8 cellular contexts compared by ENCODE assay signal in genomic region chr9:123266655-123267421, GRCh38. TPM values are rescaled to one million over a fixed set of nuclear protein-coding genes. Genes with fewer than 3 reads are reported as not detected.
DNase-seq lines count a peak whose midpoint lies in the region; ATAC-seq and TF ChIP-seq lines count a peak whose summit lies in the region.

No MANE protein-coding gene starts in this region.

- POLR2A ChIA-PET in naive thymus-derived CD4-positive, alpha-beta T cell (lab: Charles Lee), result no interaction called here

- H3K4me3 Mint-ChIP-seq in CD4-positive, CD25-positive, alpha-beta regulatory T cell, result peak overlapping the region; percentile 84 to 94 (median 91)
- peak overlapping the region; percentile 57; the same call in 1 of the 2 replicates for H3K4me3 Mint-ChIP-seq in HFFc6
- peak overlapping the region; percentile 71 to 97 (median 83) for H3K4me3 Mint-ChIP-seq in naive thymus-derived CD4-positive, alpha-beta T cell

- H3K36me3 Mint-ChIP-seq in CD4-positive, CD25-positive, alpha-beta regulatory T cell, result no peaks in the 10 kb centered on the region
- no peaks in the 10 kb centered on the region for H3K36me3 Mint-ChIP-seq in HFFc6 (ENCODE audit: low read depth)
- H3K36me3 Mint-ChIP-seq in naive thymus-derived CD4-positive, alpha-beta T cell, result no peaks in the 10 kb centered on the region

- TF ChIP-seq CTCF in HFFc6 (IDR thresholded peaks at IDR 0.05) (no peak), breast epithelium (IDR thresholded peaks at IDR 0.05) (no peak)

- H3K27ac ChIP-seq in CD4-positive, CD25-positive, alpha-beta regulatory T cell (ENCODE audit: insufficient read depth, low read length, poor library complexity, severe bottlenecking), result no peak overlapping the region
- no peak overlapping the region for H3K27ac ChIP-seq in breast epithelium
- no peak overlapping the region for H3K27ac ChIP-seq in naive thymus-derived CD4-positive, alpha-beta T cell (ENCODE audit: low read depth, low read length)

- no peak for ATAC-seq in CD4-positive, CD25-positive, alpha-beta regulatory T cell (ENCODE audit: low read depth in 2 of 2)
- ATAC-seq in naive thymus-derived CD4-positive, alpha-beta T cell, result no peak
- ATAC-seq in GM21717 (IDR thresholded peaks at IDR 0.05; ENCODE audit: unreplicated experiment), result no peak

- no peaks in the 10 kb centered on the region for H3K27me3 ChIP-seq in CD4-positive, CD25-positive, alpha-beta regulatory T cell (ENCODE audit: control insufficient read depth, insufficient read depth, low read length)
- no peaks in the 10 kb centered on the region for H3K27me3 ChIP-seq in breast epithelium
- no peaks in the 10 kb centered on the region for H3K27me3 ChIP-seq in naive thymus-derived CD4-positive, alpha-beta T cell (ENCODE audit: control insufficient read depth in 2 of 2, insufficient read depth in 2 of 2, low read length in 2 of 2)
- H3K27me3 ChIP-seq in MG63, result peaks cover 25% of the 10 kb centered on the region

- no peaks in the 10 kb centered on the region for H3K9me3 Mint-ChIP-seq in CD4-positive, CD25-positive, alpha-beta regulatory T cell
- no peaks in the 10 kb centered on the region for H3K9me3 Mint-ChIP-seq in HFFc6
- no peaks in the 10 kb centered on the region for H3K9me3 Mint-ChIP-seq in naive thymus-derived CD4-positive, alpha-beta T cell

- intact Hi-C loops in breast epithelium (cut with DNase I; ENCODE audit: low total_unique reads), result no loop called here
- intact Hi-C loops in naive thymus-derived CD4-positive, alpha-beta T cell (cut with micrococcal nuclease), result loop anchor here (5.0 to 10.0 kb wide), 8 partner anchors 40 to 1585 kb away; partner anchors contain the start of genes PDCL (in 1 of the 2), PSMB7 (in 1 of the 2), RABGAP1 (in 1 of the 2) and RC3H2 (in 1 of the 2)

- peak overlapping the region; percentile 26 for H3K4me3 ChIP-seq in CD4-positive, CD25-positive, alpha-beta regulatory T cell (ENCODE audit: low read depth, low read length)
- H3K4me3 ChIP-seq in breast epithelium, result peak overlapping the region in 2 of 3 donors; percentile 78
- H3K4me3 ChIP-seq in naive thymus-derived CD4-positive, alpha-beta T cell (ENCODE audit: low read length), result peak overlapping the region; percentile 48
- no peak overlapping the region for H3K4me3 ChIP-seq in MG63

- CTCF ChIA-PET in naive thymus-derived CD4-positive, alpha-beta T cell (lab: Charles Lee), result interaction anchor here (0.9 kb wide), 1 partner anchor 325 kb away, joined by 4 read pairs; no protein-coding TSS in a partner anchor

- H3K4me1 ChIP-seq in CD4-positive, CD25-positive, alpha-beta regulatory T cell (ENCODE audit: control insufficient read depth, insufficient read depth, low read length, poor library complexity, severe bottlenecking), result peaks cover 24% of the 10 kb centered on the region
- no peaks in the 10 kb centered on the region for H3K4me1 ChIP-seq in breast epithelium
- H3K4me1 ChIP-seq in naive thymus-derived CD4-positive, alpha-beta T cell (ENCODE audit: control insufficient read depth in 2 of 2, insufficient read depth in 2 of 2, low read length in 2 of 2), result peaks cover 3 to 17% of the 10 kb centered on the region in 2 donors

- H3K36me3 ChIP-seq in CD4-positive, CD25-positive, alpha-beta regulatory T cell (ENCODE audit: control insufficient read depth, insufficient read depth, low read length), result no peaks in the 10 kb centered on the region
- no peaks in the 10 kb centered on the region for H3K36me3 ChIP-seq in breast epithelium
- no peaks in the 10 kb centered on the region for H3K36me3 ChIP-seq in naive thymus-derived CD4-positive, alpha-beta T cell (ENCODE audit: control insufficient read depth in 2 of 3, insufficient read depth in 3 of 3, low read length in 3 of 3)
- no peaks in the 10 kb centered on the region for H3K36me3 ChIP-seq in MG63

- H3K27ac Mint-ChIP-seq in CD4-positive, CD25-positive, alpha-beta regulatory T cell, result peak overlapping the region; percentile 1 to 78 (median 76)
- no peak overlapping the region for H3K27ac Mint-ChIP-seq in HFFc6
- peak overlapping the region in 8 of 9 donors; percentile 37 to 76 (median 68) for H3K27ac Mint-ChIP-seq in naive thymus-derived CD4-positive, alpha-beta T cell

- no peak for TF ChIP-seq POLR2A in breast epithelium (IDR thresholded peaks at IDR 0.05)

- no peaks in the 10 kb centered on the region for H3K9me3 ChIP-seq in CD4-positive, CD25-positive, alpha-beta regulatory T cell (ENCODE audit: control insufficient read depth in 2 of 2, low read length in 2 of 2)
- no peaks in the 10 kb centered on the region for H3K9me3 ChIP-seq in breast epithelium
- no peaks in the 10 kb centered on the region for H3K9me3 ChIP-seq in naive thymus-derived CD4-positive, alpha-beta T cell (ENCODE audit: control insufficient read depth in 2 of 3, low read length in 3 of 3)
- no peaks in the 10 kb centered on the region for H3K9me3 ChIP-seq in MG63

- H3K27me3 Mint-ChIP-seq in CD4-positive, CD25-positive, alpha-beta regulatory T cell, result peaks cover 4% of the 10 kb centered on the region
- peaks cover 22% of the 10 kb centered on the region for H3K27me3 Mint-ChIP-seq in HFFc6 (ENCODE audit: insufficient read depth)
- H3K27me3 Mint-ChIP-seq in naive thymus-derived CD4-positive, alpha-beta T cell, result peaks cover 0 to 9% (median 0%) of the 10 kb centered on the region in 5 donors

- peaks cover 11 to 48% (median 24%) of the 10 kb centered on the region in 4 donors for H3K4me1 Mint-ChIP-seq in CD4-positive, CD25-positive, alpha-beta regulatory T cell
- H3K4me1 Mint-ChIP-seq in HFFc6 (ENCODE audit: low read depth), result no peaks in the 10 kb centered on the region
- peaks cover 28 to 60% (median 53%) of the 10 kb centered on the region in 7 donors for H3K4me1 Mint-ChIP-seq in naive thymus-derived CD4-positive, alpha-beta T cell

- DNase-seq in CD4-positive, CD25-positive, alpha-beta regulatory T cell, result no peak
- DNase-seq in HFFc6, result no peak
- DNase-seq in breast epithelium (ENCODE audit: low spot score in 2 of 2), result no peak
- no peak for DNase-seq in naive thymus-derived CD4-positive, alpha-beta T cell
- DNase-seq in MG63, result no peak
- no peak for DNase-seq in AG08395 (ENCODE audit: low spot score)
- DNase-seq in mucosa of gallbladder (ENCODE audit: low spot score), result no peak

RNA-seq across cellular contexts. Expression of gene STRBP, which starts 1.5 kb away (rescaled TPM):
- 16.8 TPM for total RNA-seq in CD4-positive, CD25-positive, alpha-beta regulatory T cell
- polyA plus RNA-seq in CD4-positive, CD25-positive, alpha-beta regulatory T cell, result 10 to 100 TPM; 14.9 to 18.2 (median 15.2) TPM
- total RNA-seq in HFFc6 (2021; fragmentation: NEBNext Ultra II Directional; extraction: Animal tissue kit (Norgen Biotek cat#: 25700)), result 1 to 10 TPM; 1.4 to 2.5 (median 1.9) TPM
- total RNA-seq in breast epithelium, result 10 to 100 TPM in 2 of 3 donors, 1 to 10 TPM in 1; 8.0 to 37.0 (median 22.6) TPM
- total RNA-seq in naive thymus-derived CD4-positive, alpha-beta T cell, result 10 to 100 TPM; 14.5 to 28.8 (median 17.5) TPM
- polyA plus RNA-seq in naive thymus-derived CD4-positive, alpha-beta T cell, result 10 to 100 TPM; 20.6 to 22.3 TPM
- total RNA-seq in MG63 (2014; rRNA removed; shearing (Covaris generic); ENCODE audit: low replicate concordance), result 8.1 and 8.6 TPM in 2 replicates
- total RNA-seq in mucosa of gallbladder, result 37.2 TPM
